In genomic region chr1:93537404-93537803, GRCh38 we compare ENCODE assay signal across 18 cellular contexts.
"Had no signal": no experiment of that assay in that cellular context is flagged by ENCODE, and none has a peak within 500 bp of the region (broad histone marks: within the 10 kb centered on the region; RNA-seq: fewer than 3 reads in every experiment).

No MANE protein-coding gene starts in this region.

- H3K9me3 ChIP-seq: colonic mucosa, heart left ventricle, right atrium auricular region, tibial artery had no signal

- H3K36me3 Mint-ChIP-seq: naive B cell; stimulated activated effector memory CD8-positive, alpha-beta T cell treated with anti-CD3 and anti-CD28 coated beads, Interleukin-12 subunit alpha, Interleukin-12 subunit beta, amount 100 ng/mL, for 72 hours had no signal

- H3K36me3 ChIP-seq: colonic mucosa, right atrium auricular region, tibial artery had no signal

- H3K27ac Mint-ChIP-seq: naive B cell; stimulated activated effector memory CD8-positive, alpha-beta T cell treated with anti-CD3 and anti-CD28 coated beads, Interleukin-12 subunit alpha, Interleukin-12 subunit beta, amount 100 ng/mL, for 72 hours; stimulated activated naive CD8-positive, alpha-beta T cell treated with anti-CD3 and anti-CD28 coated beads, Interleukin-15, Interleukin-2, amounts not matched to agents 100 ng/mL and 50 ng/mL, for 24 hours had no signal

- H3K27me3 ChIP-seq: colonic mucosa, heart left ventricle, right atrium auricular region, tibial artery had no signal

- FAIRE-seq: endothelial cell of umbilical vein had no signal

- H3K9me3 Mint-ChIP-seq: naive B cell; nephron progenitor cell; stimulated activated effector memory CD8-positive, alpha-beta T cell treated with anti-CD3 and anti-CD28 coated beads, Interleukin-12 subunit alpha, Interleukin-12 subunit beta, amount 100 ng/mL, for 72 hours; stimulated activated naive CD8-positive, alpha-beta T cell treated with anti-CD3 and anti-CD28 coated beads, Interleukin-15, Interleukin-2, amounts not matched to agents 100 ng/mL and 50 ng/mL, for 24 hours had no signal

- ATAC-seq: heart left ventricle, left colon had no signal

- DNase-seq: cerebellar nuclear complex; colonic mucosa; erythroblast; foreskin melanocyte; heart left ventricle; hippocampal formation; left colon; mesendoderm; naive B cell; nephron progenitor cell; small intestine; stimulated activated CD4-positive, alpha-beta T cell treated with anti-CD3 and anti-CD28 coated beads, Interleukin-4, amount 100 ng/mL, for 1 hour; stimulated activated CD8-positive, alpha-beta memory T cell treated with anti-CD3 and anti-CD28 coated beads, Interleukin-4, amount 100 ng/mL, for 48 hours; tibial artery had no signal

- H3K27me3 Mint-ChIP-seq: naive B cell had no signal

- H3K27ac ChIP-seq: colonic mucosa, right atrium auricular region, tibial artery had no signal

- H3K4me1 Mint-ChIP-seq: naive B cell; nephron progenitor cell; stimulated activated effector memory CD8-positive, alpha-beta T cell treated with anti-CD3 and anti-CD28 coated beads, Interleukin-12 subunit alpha, Interleukin-12 subunit beta, amount 100 ng/mL, for 72 hours had no signal

- H3K4me3 ChIP-seq: colonic mucosa, heart left ventricle, right atrium auricular region, tibial artery had no signal

- H3K4me3 Mint-ChIP-seq: naive B cell; nephron progenitor cell; stimulated activated effector memory CD8-positive, alpha-beta T cell treated with anti-CD3 and anti-CD28 coated beads, Interleukin-12 subunit alpha, Interleukin-12 subunit beta, amount 100 ng/mL, for 72 hours; stimulated activated naive CD8-positive, alpha-beta T cell treated with anti-CD3 and anti-CD28 coated beads, Interleukin-15, Interleukin-2, amounts not matched to agents 100 ng/mL and 50 ng/mL, for 24 hours had no signal

- H3K4me1 ChIP-seq: colonic mucosa, right atrium auricular region, tibial artery had no signal
